Comparison of ENCODE assay signal across 1 cellular context in genomic region chr21:37381883-37382585, GRCh38.
TF ChIP-seq lines count a peak whose summit lies in the region.

No MANE protein-coding gene starts in this region.

TF ChIP-seq in H1, 55 proteins besides CTCF, POLR2A, EP300 and RAD21:
- no peak for TF ChIP-seq USF2 (IDR thresholded peaks at IDR 0.05; ENCODE audit: low read length)
- 0 out of 2 replicates have a peak, but pooled peaks have one; percentile 17 for TF ChIP-seq SP1 (IDR thresholded peaks at IDR 0.05; ENCODE audit: low read depth, low read length)
TF ChIP-seq in H1: peak in this region for 1.
